ENCODE assay signal across 17 cellular contexts in genomic region chr6:166736606-166737005, GRCh38.
DNase-seq lines count a peak whose midpoint lies in the region; ATAC-seq and TF ChIP-seq lines count a peak whose summit lies in the region.
"Had no signal": no experiment of that assay in that cellular context is flagged by ENCODE, and none has a peak within 500 bp of the region (broad histone marks: within the 10 kb centered on the region; RNA-seq: fewer than 3 reads in every experiment).

No MANE protein-coding gene starts in this region.

- H3K9me3 Mint-ChIP-seq in Caco-2 (ENCODE audit: unreplicated experiment), result no peaks in the 10 kb centered on the region
- H3K9me3 Mint-ChIP-seq: activated T-helper 2 cell treated with anti-CD3 and anti-CD28 coated beads, Interferon-gamma antibody, Interleukin-2, Interleukin-4, amounts not matched to agents 10 μg/mL and 5 μg/mL and 100 μg/mL, durations not matched to agents 14 hours and 24 hours and 36 hours; natural killer cell treated with Interleukin-12 subunit alpha and Interleukin-12 subunit beta and Interleukin-15 and Interleukin-18, amount 100 ng/mL, for 72 hours had no signal

- BruUV-seq in Caco-2 (replicated peaks; lab: Mats Ljungman, UMichigan), result no TSS peak

- CTCF ChIA-PET in Caco-2 (lab: Charles Lee), result no interaction called here

- H3K4me3 ChIP-seq in RWPE2 (ENCODE audit: severe bottlenecking) (no peak overlapping the region), fibroblast of pulmonary artery (replicated peaks; ENCODE audit: low read depth, low read length) (no peak overlapping the region), Caco-2 (ENCODE audit: low read depth, low read length) (no peak overlapping the region)
- H3K4me3 ChIP-seq: dorsolateral prefrontal cortex had no signal

- H3K4me1 Mint-ChIP-seq in Caco-2 (ENCODE audit: low read depth, unreplicated experiment), result no peaks in the 10 kb centered on the region

- ATAC-seq in RWPE2 (ENCODE audit: low read depth), result peak; percentile 86
- no peak for ATAC-seq in GM21723 (IDR thresholded peaks at IDR 0.05; ENCODE audit: unreplicated experiment)
- no peak for ATAC-seq in GM21717 (IDR thresholded peaks at IDR 0.05; ENCODE audit: unreplicated experiment)
- ATAC-seq: HepG2; natural killer cell treated with Interleukin-12 subunit alpha and Interleukin-12 subunit beta and Interleukin-15 and Interleukin-18, amount 100 ng/mL, for 72 hours had no signal

- peak overlapping the region; percentile 61 for H3K27ac ChIP-seq in RWPE2 (ENCODE audit: poor library complexity, severe bottlenecking)
- H3K27ac ChIP-seq: 22Rv1, dorsolateral prefrontal cortex had no signal

- no peak overlapping the region for H3K27ac Mint-ChIP-seq in Caco-2 (ENCODE audit: unreplicated experiment)
- H3K27ac Mint-ChIP-seq: activated T-helper 2 cell treated with anti-CD3 and anti-CD28 coated beads, Interferon-gamma antibody, Interleukin-2, Interleukin-4, amounts not matched to agents 10 μg/mL and 5 μg/mL and 100 μg/mL, durations not matched to agents 14 hours and 24 hours and 36 hours; natural killer cell treated with Interleukin-12 subunit alpha and Interleukin-12 subunit beta and Interleukin-15 and Interleukin-18, amount 100 ng/mL, for 72 hours had no signal

- TF ChIP-seq CTCF in RWPE2 (IDR thresholded peaks at IDR 0.05; ENCODE audit: poor library complexity, severe bottlenecking), result no peak
- no peak for TF ChIP-seq CTCF in fibroblast of pulmonary artery (IDR thresholded peaks at IDR 0.05; ENCODE audit: low read length, missing control alignments)
- no peak for TF ChIP-seq CTCF in Caco-2 (IDR thresholded peaks at IDR 0.05; ENCODE audit: insufficient read depth in 1 of 2, low read depth in 1 of 2, low read length in 1 of 2, severe bottlenecking in 1 of 2, unreplicated experiment in 1 of 2)

- DNase-seq in DMS153 (lab: John Stamatoyannopoulos, UW) (peak; percentile 24), DMS153 treated with DMSO at 0.1 percent for 48 hours (lab: John Stamatoyannopoulos, UW; ENCODE audit: unreplicated experiment) (no peak), RWPE2 (ENCODE audit: low spot score) (peak; percentile 21), fibroblast of pulmonary artery (ENCODE audit: low read depth) (peak; percentile 53), pulmonary artery endothelial cell (ENCODE audit: low read depth, low spot score) (peak; percentile 73), Caco-2 (no peak)
- DNase-seq: activated CD4-positive, CD25-positive, alpha-beta regulatory T cell; DND-41; dorsolateral prefrontal cortex; Right ventricle myocardium superior; stimulated activated CD4-positive, alpha-beta T cell treated with anti-CD3 and anti-CD28 coated beads, Interleukin-15, amount 100 ng/mL, for 24 hours had no signal

- H3K4me3 Mint-ChIP-seq in Caco-2 (ENCODE audit: unreplicated experiment), result no peak overlapping the region
- H3K4me3 Mint-ChIP-seq: natural killer cell treated with Interleukin-12 subunit alpha and Interleukin-12 subunit beta and Interleukin-15 and Interleukin-18, amount 100 ng/mL, for 72 hours had no signal

- H3K9me3 ChIP-seq in RWPE2 (ENCODE audit: severe bottlenecking), result no peaks in the 10 kb centered on the region
- H3K9me3 ChIP-seq in Caco-2, result no peaks in the 10 kb centered on the region

- peaks cover 6% of the 10 kb centered on the region for H3K27me3 Mint-ChIP-seq in Caco-2 (ENCODE audit: insufficient read depth, unreplicated experiment)
- H3K27me3 Mint-ChIP-seq: natural killer cell treated with Interleukin-12 subunit alpha and Interleukin-12 subunit beta and Interleukin-15 and Interleukin-18, amount 100 ng/mL, for 72 hours had no signal

- intact Hi-C loops in Caco-2 (cut with micrococcal nuclease; ENCODE audit: unreplicated experiment), result no loop called here

- POLR2A ChIA-PET in Caco-2 (lab: Charles Lee), result no interaction called here

- H3K4me1 ChIP-seq in RWPE2 (ENCODE audit: insufficient read depth, poor library complexity, severe bottlenecking) (peaks cover 22% of the 10 kb centered on the region), Caco-2 (no peaks in the 10 kb centered on the region)

- H3K27me3 ChIP-seq in RWPE2 (ENCODE audit: insufficient read depth, poor library complexity, severe bottlenecking), result no peaks in the 10 kb centered on the region
- H3K27me3 ChIP-seq in Caco-2 (replicated peaks; ENCODE audit: control insufficient read depth, insufficient read depth, low read length), result no peaks in the 10 kb centered on the region
- H3K27me3 ChIP-seq: dorsolateral prefrontal cortex had no signal

- no peaks in the 10 kb centered on the region for H3K36me3 Mint-ChIP-seq in Caco-2 (ENCODE audit: insufficient read depth, unreplicated experiment)
- H3K36me3 Mint-ChIP-seq: natural killer cell treated with Interleukin-12 subunit alpha and Interleukin-12 subunit beta and Interleukin-15 and Interleukin-18, amount 100 ng/mL, for 72 hours had no signal

- H3K36me3 ChIP-seq in RWPE2 (ENCODE audit: low read depth), result no peaks in the 10 kb centered on the region
- no peaks in the 10 kb centered on the region for H3K36me3 ChIP-seq in Caco-2 (ENCODE audit: control insufficient read depth, insufficient read depth, low read length)

Comparison
In these comparisons a context has a peak if more than half of its experiments do, and no peak if none do; other contexts are left out.
1. DNase-seq: peak in DMS153 (single experiment), RWPE2 (single experiment), fibroblast of pulmonary artery (single experiment) and pulmonary artery endothelial cell (single experiment); none in DMS153 treated with DMSO at 0.1 percent for 48 hours (single experiment) and Caco-2 (0 of 2).